ENCODE assay signal across 16 cellular contexts in genomic region chr5:89012361-89012760, GRCh38.
"Had no signal": no experiment of that assay in that cellular context is flagged by ENCODE, and none has a peak within 500 bp of the region (broad histone marks: within the 10 kb centered on the region; RNA-seq: fewer than 3 reads in every experiment).

No MANE protein-coding gene starts in this region.

- H3K27me3 Mint-ChIP-seq: activated naive CD4-positive, alpha-beta T cell treated with anti-CD3 and anti-CD28 coated beads, Interleukin-2, amount 10 ng/mL, durations not matched to agents 7 days and 5 days had no signal

- H3K36me3 ChIP-seq: adrenal gland, esophagus squamous epithelium, heart left ventricle, neutrophil had no signal

- H3K4me3 Mint-ChIP-seq: activated CD4-positive, alpha-beta T cell treated with anti-CD3 and anti-CD28 coated beads, Interleukin-2, amount 10 ng/mL, durations not matched to agents 7 days and 5 days; activated naive CD4-positive, alpha-beta T cell treated with anti-CD3 and anti-CD28 coated beads, Interleukin-2, amount 10 ng/mL, durations not matched to agents 7 days and 5 days; T-helper 1 cell treated with Interleukin-12 subunit alpha and Interleukin-12 subunit beta and Interleukin-4 antibody, amounts not matched to agents 30 μg/mL and 1 μg/mL, for 36 hours had no signal

- H3K36me3 Mint-ChIP-seq: activated naive CD4-positive, alpha-beta T cell treated with anti-CD3 and anti-CD28 coated beads, Interleukin-2, amount 10 ng/mL, durations not matched to agents 7 days and 5 days had no signal

- H3K27ac ChIP-seq: adrenal gland, body of pancreas, esophagus squamous epithelium, heart left ventricle, neutrophil had no signal

- H3K4me1 Mint-ChIP-seq: activated CD4-positive, alpha-beta T cell treated with anti-CD3 and anti-CD28 coated beads, Interleukin-2, amount 10 ng/mL, durations not matched to agents 7 days and 5 days; activated naive CD4-positive, alpha-beta T cell treated with anti-CD3 and anti-CD28 coated beads, Interleukin-2, amount 10 ng/mL, durations not matched to agents 7 days and 5 days had no signal

- H3K27ac Mint-ChIP-seq: activated CD4-positive, alpha-beta T cell treated with anti-CD3 and anti-CD28 coated beads, Interleukin-2, amount 10 ng/mL, durations not matched to agents 7 days and 5 days; activated naive CD4-positive, alpha-beta T cell treated with anti-CD3 and anti-CD28 coated beads, Interleukin-2, amount 10 ng/mL, durations not matched to agents 7 days and 5 days; activated T-helper 2 cell treated with anti-CD3 and anti-CD28 coated beads, Interferon-gamma antibody, Interleukin-2, Interleukin-4, amounts not matched to agents 10 μg/mL and 5 μg/mL and 100 μg/mL, durations not matched to agents 14 hours and 24 hours and 36 hours; T-helper 1 cell treated with Interleukin-12 subunit alpha and Interleukin-12 subunit beta and Interleukin-4 antibody, amounts not matched to agents 30 μg/mL and 1 μg/mL, for 36 hours had no signal

- DNase-seq: activated CD4-positive, alpha-beta T cell treated with anti-CD3 and anti-CD28 coated beads, Interleukin-2, amount 10 ng/mL, durations not matched to agents 7 days and 5 days; activated CD4-positive, CD25-positive, alpha-beta regulatory T cell; activated CD8-positive, alpha-beta memory T cell treated with anti-CD3 and anti-CD28 coated beads for 24 hours; activated naive CD4-positive, alpha-beta T cell treated with anti-CD3 and anti-CD28 coated beads, Interleukin-2, amount 10 ng/mL, durations not matched to agents 7 days and 5 days; activated T-cell treated with anti-CD3 and anti-CD28 coated beads for 4 hours; adrenal gland; body of pancreas; esophagus squamous epithelium; heart left ventricle; left ventricle myocardium superior; midbrain; posterior cingulate gyrus had no signal

- H3K27me3 ChIP-seq: adrenal gland, body of pancreas, esophagus squamous epithelium, heart left ventricle, neutrophil had no signal

- H3K4me1 ChIP-seq: adrenal gland, body of pancreas, esophagus squamous epithelium, heart left ventricle had no signal

- FAIRE-seq: frontal cortex had no signal

- H3K4me3 ChIP-seq: adrenal gland, body of pancreas, esophagus squamous epithelium, heart left ventricle had no signal

- H3K9me3 Mint-ChIP-seq: activated CD4-positive, alpha-beta T cell treated with anti-CD3 and anti-CD28 coated beads, Interleukin-2, amount 10 ng/mL, durations not matched to agents 7 days and 5 days; activated naive CD4-positive, alpha-beta T cell treated with anti-CD3 and anti-CD28 coated beads, Interleukin-2, amount 10 ng/mL, durations not matched to agents 7 days and 5 days; activated T-helper 2 cell treated with anti-CD3 and anti-CD28 coated beads, Interferon-gamma antibody, Interleukin-2, Interleukin-4, amounts not matched to agents 10 μg/mL and 5 μg/mL and 100 μg/mL, durations not matched to agents 14 hours and 24 hours and 36 hours; T-helper 1 cell treated with Interleukin-12 subunit alpha and Interleukin-12 subunit beta and Interleukin-4 antibody, amounts not matched to agents 30 μg/mL and 1 μg/mL, for 36 hours had no signal

- H3K9me3 ChIP-seq: adrenal gland, body of pancreas, esophagus squamous epithelium, heart left ventricle, neutrophil had no signal

- ATAC-seq: body of pancreas, heart left ventricle, left ventricle myocardium superior had no signal
